In genomic region chr1:172380441-172381244, GRCh38 we compare ENCODE assay signal across 8 cellular contexts. TPM values are rescaled to one million over a fixed set of nuclear protein-coding genes. Genes with fewer than 3 reads are reported as not detected.
DNase-seq lines count a peak whose midpoint lies in the region; ATAC-seq, FAIRE-seq and TF ChIP-seq lines count a peak whose summit lies in the region.

No MANE protein-coding gene starts in this region.

- TF ChIP-seq RAD21 in K562 (CRISPR knock-in tag; conservative IDR thresholded peaks at IDR 0.05 in 1 of 2, IDR thresholded peaks at IDR 0.05 in 1 of 2), result no peak

- H3K9ac ChIP-seq in K562 (ENCODE audit: insufficient read depth in 1 of 2, low read depth in 2 of 2, low read length in 2 of 2), result no peak overlapping the region
- H3K9ac ChIP-seq in Karpas-422 (ENCODE audit: low read length), result no peak overlapping the region

- CTCF ChIA-PET in K562 (lab: Yijun Ruan, JAX; ENCODE audit: low intra/inter-chr PET ratio), result no interaction called here

- H4K20me1 ChIP-seq in K562 (replicated peaks; ENCODE audit: control insufficient read depth, insufficient read depth, low read length), result no peaks in the 10 kb centered on the region
- H4K20me1 ChIP-seq in Karpas-422 (ENCODE audit: insufficient read depth, low read depth, low read length), result no peaks in the 10 kb centered on the region

- in situ Hi-C loops in K562 (cut with MboI), result no loop called here

- intact Hi-C loops in K562 (cut with micrococcal nuclease), result no loop called here

- no peaks in the 10 kb centered on the region for H3K9me2 ChIP-seq in Karpas-422 (replicated peaks; ENCODE audit: insufficient read depth, low read length)

- 2% methylated on average over 6 of the region's 6 CpGs for WGBS in K562 (ENCODE audit: insufficient coverage, low coverage, missing lambda C conversion rate)

- no peak for TF ChIP-seq POLR2A in K562 (conservative IDR thresholded peaks at IDR 0.05)

- H3K79me2 ChIP-seq in K562 (ENCODE audit: control insufficient read depth, insufficient read depth, low read length), result no peaks in the 10 kb centered on the region
- no peaks in the 10 kb centered on the region for H3K79me2 ChIP-seq in Karpas-422 (ENCODE audit: low read length)

- ATAC-seq in GM21390 (IDR thresholded peaks at IDR 0.05; ENCODE audit: unreplicated experiment), result peak; percentile 92
- no peak for ATAC-seq in K562

- no peaks in the 10 kb centered on the region for H3K9me3 ChIP-seq in K562 (replicated peaks; ENCODE audit: control insufficient read depth, insufficient read depth, low read depth, low read length)
- no peaks in the 10 kb centered on the region for H3K9me3 ChIP-seq in Karpas-422 (ENCODE audit: low read length)

- DNase-seq in GM12865 (ENCODE audit: low read depth) (peak; percentile 85), HT1080 (ENCODE audit: low read depth) (peak; percentile 24), K562 (ENCODE audit: extremely low read depth in 1 of 4, low spot score in 3 of 4) (no peak), SHP77 (lab: John Stamatoyannopoulos, UW) (no peak), Karpas-422 (no peak), SIG-M5 treated with dmso at 0.1 percent for 504 hours (lab: John Stamatoyannopoulos, UW; ENCODE audit: unreplicated experiment) (no peak)
- DNase-seq in activated effector memory CD4-positive, alpha-beta T cell treated with Interleukin-2 at 50 U/mL for 16 hours, result no peak

- H3K4me1 ChIP-seq in K562 (replicated peaks in 1 of 2; ENCODE audit: control insufficient read depth in 2 of 2, insufficient read depth in 2 of 2, low read length in 2 of 2), result no peaks in the 10 kb centered on the region
- no peaks in the 10 kb centered on the region for H3K4me1 ChIP-seq in Karpas-422 (ENCODE audit: low read length)

- H2AFZ ChIP-seq in K562 (ENCODE audit: low read depth, low read length), result no peak overlapping the region
- H2AFZ ChIP-seq in Karpas-422 (ENCODE audit: low read length), result no peak overlapping the region

- H3K27ac ChIP-seq in K562 (ENCODE audit: extremely low read depth, low read depth, low read length) (no peak overlapping the region), Karpas-422 (ENCODE audit: low read length) (no peak overlapping the region)

- H3K27me3 ChIP-seq in K562 (ENCODE audit: control insufficient read depth in 2 of 2, insufficient read depth in 2 of 2, low read length in 2 of 2), result peaks cover 0 to 7% of the 10 kb centered on the region in 2 experiments; a peak in 2 of 5 replicates
- H3K27me3 ChIP-seq in Karpas-422 (ENCODE audit: low read length), result no peaks in the 10 kb centered on the region

- peak overlapping the region; percentile 35 for H3K4me3 ChIP-seq in GM12865 (ENCODE audit: low read depth, low read length)
- H3K4me3 ChIP-seq in K562, result no peak overlapping the region
- no peak overlapping the region for H3K4me3 ChIP-seq in Karpas-422 (ENCODE audit: low read length)

- POLR2A ChIA-PET in K562 (lab: Yijun Ruan, JAX), result no interaction called here

- no peaks in the 10 kb centered on the region for H3K36me3 ChIP-seq in K562 (ENCODE audit: control insufficient read depth, insufficient read depth, low read length)
- no peaks in the 10 kb centered on the region for H3K36me3 ChIP-seq in Karpas-422 (ENCODE audit: insufficient read depth, low read length)

- no TSS peak for BruUV-seq in K562 (replicated peaks; lab: Mats Ljungman, UMichigan)

- TF ChIP-seq EP300 in K562 (IDR thresholded peaks at IDR 0.05; ENCODE audit: low read length), result no peak

- TF ChIP-seq CTCF in GM12865 (IDR thresholded peaks at IDR 0.05; ENCODE audit: insufficient read depth, low read depth, low read length, missing control alignments) (no peak), K562 (IDR thresholded peaks at IDR 0.05 in 2 of 3, conservative IDR thresholded peaks at IDR 0.05 in 1 of 3; ENCODE audit: insufficient read depth in 2 of 3, low read depth in 1 of 3, low read length in 3 of 3) (no peak)

- no peaks in the 10 kb centered on the region for H3K9me1 ChIP-seq in K562 (ENCODE audit: control insufficient read depth, insufficient read depth, low read length)

- H3K4me2 ChIP-seq in K562 (ENCODE audit: insufficient read depth, low read length) (no peak overlapping the region), Karpas-422 (ENCODE audit: low read depth, low read length, poor library complexity, severe bottlenecking) (no peak overlapping the region)

- FAIRE-seq in K562 (lab: Jason Lieb, UNC), result no peak

TF ChIP-seq in K562, 482 proteins besides CTCF, POLR2A, EP300 and RAD21:
- no peak for TF ChIP-seq SP2 (IDR thresholded peaks at IDR 0.05; ENCODE audit: extremely low read depth, low read depth, low read length, poor library complexity, severe bottlenecking)
- TF ChIP-seq PBX2 (CRISPR knock-in tag; IDR thresholded peaks at IDR 0.05; ENCODE audit: low read depth), result no peak
- 0 out of 2 replicates have a peak, but pooled peaks have one; percentile 11 for TF ChIP-seq PBX2 (tag; conservative IDR thresholded peaks at IDR 0.05; ENCODE audit: low read depth)
- 0 out of 4 replicates have a peak, but pooled peaks of 1 of the 2 experiments have one; percentile 18 for TF ChIP-seq MAZ (CRISPR knock-in tag; conservative IDR thresholded peaks at IDR 0.05 in 1 of 2, IDR thresholded peaks at IDR 0.05 in 1 of 2)

RNA-seq across cellular contexts. Expression of gene C1orf105, which starts 39.8 kb away (rescaled TPM):
- not detected in 2 replicates for total RNA-seq in HT1080 (2014; rRNA removed; shearing (Covaris generic))
- polyA plus RNA-seq in HT1080 (2015; cell fraction: cytosol; rRNA removed), result not detected in 2 replicates
- polyA plus RNA-seq in HT1080 (2015; cell fraction: nucleus; rRNA removed), result not detected in 2 replicates
- total RNA-seq in K562 (2011; cell fraction: chromatin; rRNA removed; ENCODE audit: low replicate concordance), result not detected in 2 replicates
- not detected in 2 replicates for total RNA-seq in K562 (2011; cell fraction: nucleolus; rRNA removed)
- total RNA-seq in K562 (2011; cell fraction: nucleoplasm; rRNA removed), result not detected in 2 replicates
- total RNA-seq in K562 (2014; rRNA removed), result not detected in 2 replicates
- total RNA-seq in K562 (2014; rRNA removed; fragmentation: Illumina TruSeq; extraction: Trizol), result not detected in 2 replicates
- total RNA-seq in K562 (2015; rRNA removed; fragmentation: Illumina TruSeq; extraction: Trizol), result not detected in 2 replicates
- not detected in 2 replicates for total RNA-seq in K562 (2021)
- polyA plus RNA-seq in K562 (2011; rRNA removed), result 0.08 TPM in 1 of 2 replicates, not detected in the other
- not detected in 2 replicates for polyA plus RNA-seq in K562 (2011; cell fraction: cytosol; rRNA removed)
- not detected in 2 replicates for polyA plus RNA-seq in K562 (2011; cell fraction: nucleus; rRNA removed)
- polyA plus RNA-seq in K562 (2012), result not detected in 2 replicates
- polyA plus RNA-seq in K562 (2014; fragmentation: Illumina TruSeq; extraction: Trizol), result 0.19 TPM in 1 of 2 replicates, not detected in the other
- not detected for polyA plus RNA-seq in K562 (2014; fragmentation: Nextera tagmentation; extraction: Ambion mirVana)
- not detected in 2 replicates for polyA plus RNA-seq in K562 (2014; rRNA removed)
- polyA minus RNA-seq in K562 (2011; rRNA and poly(A)+ RNA removed), result not detected in 2 replicates
- not detected in 2 replicates for polyA minus RNA-seq in K562 (2011; cell fraction: cytosol; rRNA and poly(A)+ RNA removed)
- not detected in 2 replicates for polyA minus RNA-seq in K562 (2011; cell fraction: nucleus; rRNA and poly(A)+ RNA removed)
- total RNA-seq in Karpas-422 (2014; rRNA removed; shearing (Covaris generic); ENCODE audit: low replicate concordance), result not detected in 2 replicates

Comparison
In these comparisons a context has a peak if more than half of its experiments do, and no peak if none do; other contexts are left out.
1. DNase-seq: peak in GM12865 (single experiment) and HT1080 (single experiment); none in K562 (0 of 4), activated effector memory CD4-positive, alpha-beta T cell treated with Interleukin-2 at 50 U/mL for 16 hours (single experiment), SHP77 (0 of 2), Karpas-422 (single experiment) and SIG-M5 treated with dmso at 0.1 percent for 504 hours (single experiment).